ENCODE assay signal across 1 cellular context in the genomic region with DNA sequence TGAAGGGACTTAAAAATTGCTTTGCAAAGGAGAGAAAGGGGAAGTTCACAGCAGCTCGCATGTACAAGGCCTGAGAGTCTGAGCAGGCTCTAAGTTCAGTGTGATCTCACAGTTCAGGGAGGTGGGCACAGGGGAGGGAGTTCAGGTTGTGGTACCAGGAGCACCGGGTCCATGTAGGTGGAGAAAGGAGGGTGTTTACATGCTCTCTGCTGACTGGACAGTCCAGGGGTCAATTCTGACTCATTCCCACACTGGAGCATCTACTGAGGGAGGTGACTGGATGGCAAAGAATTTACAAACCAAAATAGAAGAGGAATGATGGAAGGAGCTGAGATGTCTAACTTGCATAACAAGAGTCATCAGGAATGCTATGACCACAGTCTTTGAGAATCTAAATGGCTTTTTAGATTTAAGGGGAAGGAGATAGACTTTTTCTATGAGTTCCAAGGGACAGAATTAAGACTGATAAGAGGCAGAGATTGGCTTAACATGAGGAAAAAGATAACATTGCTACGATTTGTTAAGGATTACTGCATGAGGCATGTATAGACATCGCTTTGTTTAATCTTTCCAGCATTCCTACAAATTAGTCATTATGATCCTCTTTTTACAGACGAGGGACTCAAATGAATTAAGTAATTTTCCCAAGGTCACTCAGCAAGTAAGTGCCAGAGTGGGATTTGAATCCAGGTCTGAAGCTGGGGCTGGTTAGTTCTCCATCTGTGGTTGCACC.
TF ChIP-seq lines count a peak whose summit lies in the region.

No MANE protein-coding gene starts in this region.

TF ChIP-seq in HepG2, 621 proteins besides CTCF, POLR2A, EP300 and RAD21 (continued from another document and continues in another):
- TF ChIP-seq, protein P1, sequence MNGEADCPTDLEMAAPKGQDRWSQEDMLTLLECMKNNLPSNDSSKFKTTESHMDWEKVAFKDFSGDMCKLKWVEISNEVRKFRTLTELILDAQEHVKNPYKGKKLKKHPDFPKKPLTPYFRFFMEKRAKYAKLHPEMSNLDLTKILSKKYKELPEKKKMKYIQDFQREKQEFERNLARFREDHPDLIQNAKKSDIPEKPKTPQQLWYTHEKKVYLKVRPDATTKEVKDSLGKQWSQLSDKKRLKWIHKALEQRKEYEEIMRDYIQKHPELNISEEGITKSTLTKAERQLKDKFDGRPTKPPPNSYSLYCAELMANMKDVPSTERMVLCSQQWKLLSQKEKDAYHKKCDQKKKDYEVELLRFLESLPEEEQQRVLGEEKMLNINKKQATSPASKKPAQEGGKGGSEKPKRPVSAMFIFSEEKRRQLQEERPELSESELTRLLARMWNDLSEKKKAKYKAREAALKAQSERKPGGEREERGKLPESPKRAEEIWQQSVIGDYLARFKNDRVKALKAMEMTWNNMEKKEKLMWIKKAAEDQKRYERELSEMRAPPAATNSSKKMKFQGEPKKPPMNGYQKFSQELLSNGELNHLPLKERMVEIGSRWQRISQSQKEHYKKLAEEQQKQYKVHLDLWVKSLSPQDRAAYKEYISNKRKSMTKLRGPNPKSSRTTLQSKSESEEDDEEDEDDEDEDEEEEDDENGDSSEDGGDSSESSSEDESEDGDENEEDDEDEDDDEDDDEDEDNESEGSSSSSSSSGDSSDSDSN (CRISPR knock-in tag; IDR thresholded peaks at IDR 0.05): no peak
- no peak for TF ChIP-seq RORA (CRISPR knock-in tag; IDR thresholded peaks at IDR 0.05)
- TF ChIP-seq ZNF138 (CRISPR knock-in tag; IDR thresholded peaks at IDR 0.05; ENCODE audit: low read depth): no peak
- no peak for TF ChIP-seq ZNF720 (CRISPR knock-in tag; IDR thresholded peaks at IDR 0.05)
- 0 out of 2 replicates have a peak, but pooled peaks have one; percentile 9 for TF ChIP-seq NR2F2 (IDR thresholded peaks at IDR 0.05; ENCODE audit: borderline replicate concordance, low read depth)
- TF ChIP-seq, protein P2, sequence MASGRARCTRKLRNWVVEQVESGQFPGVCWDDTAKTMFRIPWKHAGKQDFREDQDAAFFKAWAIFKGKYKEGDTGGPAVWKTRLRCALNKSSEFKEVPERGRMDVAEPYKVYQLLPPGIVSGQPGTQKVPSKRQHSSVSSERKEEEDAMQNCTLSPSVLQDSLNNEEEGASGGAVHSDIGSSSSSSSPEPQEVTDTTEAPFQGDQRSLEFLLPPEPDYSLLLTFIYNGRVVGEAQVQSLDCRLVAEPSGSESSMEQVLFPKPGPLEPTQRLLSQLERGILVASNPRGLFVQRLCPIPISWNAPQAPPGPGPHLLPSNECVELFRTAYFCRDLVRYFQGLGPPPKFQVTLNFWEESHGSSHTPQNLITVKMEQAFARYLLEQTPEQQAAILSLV (CRISPR knock-in tag; IDR thresholded peaks at IDR 0.05; ENCODE audit: borderline replicate concordance): no peak
- TF ChIP-seq, protein P3, sequence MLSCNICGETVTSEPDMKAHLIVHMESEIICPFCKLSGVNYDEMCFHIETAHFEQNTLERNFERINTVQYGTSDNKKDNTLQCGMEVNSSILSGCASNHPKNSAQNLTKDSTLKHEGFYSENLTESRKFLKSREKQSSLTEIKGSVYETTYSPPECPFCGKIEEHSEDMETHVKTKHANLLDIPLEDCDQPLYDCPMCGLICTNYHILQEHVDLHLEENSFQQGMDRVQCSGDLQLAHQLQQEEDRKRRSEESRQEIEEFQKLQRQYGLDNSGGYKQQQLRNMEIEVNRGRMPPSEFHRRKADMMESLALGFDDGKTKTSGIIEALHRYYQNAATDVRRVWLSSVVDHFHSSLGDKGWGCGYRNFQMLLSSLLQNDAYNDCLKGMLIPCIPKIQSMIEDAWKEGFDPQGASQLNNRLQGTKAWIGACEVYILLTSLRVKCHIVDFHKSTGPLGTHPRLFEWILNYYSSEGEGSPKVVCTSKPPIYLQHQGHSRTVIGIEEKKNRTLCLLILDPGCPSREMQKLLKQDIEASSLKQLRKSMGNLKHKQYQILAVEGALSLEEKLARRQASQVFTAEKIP (CRISPR knock-in tag; IDR thresholded peaks at IDR 0.05; ENCODE audit: borderline replicate concordance): no peak
- TF ChIP-seq DNMT1 (CRISPR knock-in tag; IDR thresholded peaks at IDR 0.05): no peak
- TF ChIP-seq, protein P4, sequence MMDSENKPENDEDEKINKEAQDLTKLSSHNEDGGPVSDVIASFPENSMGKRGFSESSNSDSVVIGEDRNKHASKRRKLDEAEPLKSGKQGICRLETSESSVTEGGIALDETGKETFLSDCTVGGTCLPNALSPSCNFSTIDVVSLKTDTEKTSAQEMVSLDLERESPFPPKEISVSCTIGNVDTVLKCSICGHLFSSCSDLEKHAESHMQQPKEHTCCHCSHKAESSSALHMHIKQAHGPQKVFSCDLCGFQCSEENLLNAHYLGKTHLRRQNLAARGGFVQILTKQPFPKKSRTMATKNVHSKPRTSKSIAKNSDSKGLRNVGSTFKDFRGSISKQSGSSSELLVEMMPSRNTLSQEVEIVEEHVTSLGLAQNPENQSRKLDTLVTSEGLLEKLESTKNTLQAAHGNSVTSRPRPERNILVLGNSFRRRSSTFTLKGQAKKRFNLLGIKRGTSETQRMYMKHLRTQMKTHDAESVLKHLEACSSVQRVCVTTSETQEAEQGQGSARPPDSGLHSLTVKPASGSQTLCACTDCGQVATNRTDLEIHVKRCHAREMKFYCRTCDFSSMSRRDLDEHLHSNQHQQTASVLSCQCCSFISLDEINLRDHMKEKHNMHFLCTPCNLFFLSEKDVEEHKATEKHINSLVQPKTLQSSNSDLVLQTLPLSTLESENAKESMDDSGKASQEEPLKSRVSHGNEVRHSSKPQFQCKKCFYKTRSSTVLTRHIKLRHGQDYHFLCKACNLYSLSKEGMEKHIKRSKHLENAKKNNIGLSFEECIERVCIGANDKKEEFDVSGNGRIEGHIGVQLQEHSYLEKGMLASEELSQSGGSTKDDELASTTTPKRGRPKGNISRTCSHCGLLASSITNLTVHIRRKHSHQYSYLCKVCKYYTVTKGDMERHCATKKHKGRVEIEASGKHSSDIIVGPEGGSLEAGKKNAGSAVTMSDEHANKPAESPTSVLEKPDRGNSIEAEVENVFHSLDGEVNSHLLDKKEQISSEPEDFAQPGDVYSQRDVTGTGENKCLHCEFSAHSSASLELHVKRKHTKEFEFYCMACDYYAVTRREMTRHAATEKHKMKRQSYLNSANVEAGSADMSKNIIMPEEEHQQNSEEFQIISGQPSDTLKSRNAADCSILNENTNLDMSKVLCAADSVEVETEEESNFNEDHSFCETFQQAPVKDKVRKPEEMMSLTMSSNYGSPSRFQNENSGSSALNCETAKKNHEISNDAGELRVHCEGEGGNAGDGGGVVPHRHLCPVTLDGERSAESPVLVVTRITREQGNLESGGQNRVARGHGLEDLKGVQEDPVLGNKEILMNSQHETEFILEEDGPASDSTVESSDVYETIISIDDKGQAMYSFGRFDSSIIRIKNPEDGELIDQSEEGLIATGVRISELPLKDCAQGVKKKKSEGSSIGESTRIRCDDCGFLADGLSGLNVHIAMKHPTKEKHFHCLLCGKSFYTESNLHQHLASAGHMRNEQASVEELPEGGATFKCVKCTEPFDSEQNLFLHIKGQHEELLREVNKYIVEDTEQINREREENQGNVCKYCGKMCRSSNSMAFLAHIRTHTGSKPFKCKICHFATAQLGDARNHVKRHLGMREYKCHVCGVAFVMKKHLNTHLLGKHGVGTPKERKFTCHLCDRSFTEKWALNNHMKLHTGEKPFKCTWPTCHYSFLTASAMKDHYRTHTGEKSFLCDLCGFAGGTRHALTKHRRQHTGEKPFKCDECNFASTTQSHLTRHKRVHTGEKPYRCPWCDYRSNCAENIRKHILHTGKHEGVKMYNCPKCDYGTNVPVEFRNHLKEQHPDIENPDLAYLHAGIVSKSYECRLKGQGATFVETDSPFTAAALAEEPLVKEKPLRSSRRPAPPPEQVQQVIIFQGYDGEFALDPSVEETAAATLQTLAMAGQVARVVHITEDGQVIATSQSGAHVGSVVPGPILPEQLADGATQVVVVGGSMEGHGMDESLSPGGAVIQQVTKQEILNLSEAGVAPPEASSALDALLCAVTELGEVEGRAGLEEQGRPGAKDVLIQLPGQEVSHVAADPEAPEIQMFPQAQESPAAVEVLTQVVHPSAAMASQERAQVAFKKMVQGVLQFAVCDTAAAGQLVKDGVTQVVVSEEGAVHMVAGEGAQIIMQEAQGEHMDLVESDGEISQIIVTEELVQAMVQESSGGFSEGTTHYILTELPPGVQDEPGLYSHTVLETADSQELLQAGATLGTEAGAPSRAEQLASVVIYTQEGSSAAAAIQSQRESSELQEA (CRISPR knock-in tag; IDR thresholded peaks at IDR 0.05; ENCODE audit: not compliant biosample characterization): no peak
- TF ChIP-seq, protein P5, sequence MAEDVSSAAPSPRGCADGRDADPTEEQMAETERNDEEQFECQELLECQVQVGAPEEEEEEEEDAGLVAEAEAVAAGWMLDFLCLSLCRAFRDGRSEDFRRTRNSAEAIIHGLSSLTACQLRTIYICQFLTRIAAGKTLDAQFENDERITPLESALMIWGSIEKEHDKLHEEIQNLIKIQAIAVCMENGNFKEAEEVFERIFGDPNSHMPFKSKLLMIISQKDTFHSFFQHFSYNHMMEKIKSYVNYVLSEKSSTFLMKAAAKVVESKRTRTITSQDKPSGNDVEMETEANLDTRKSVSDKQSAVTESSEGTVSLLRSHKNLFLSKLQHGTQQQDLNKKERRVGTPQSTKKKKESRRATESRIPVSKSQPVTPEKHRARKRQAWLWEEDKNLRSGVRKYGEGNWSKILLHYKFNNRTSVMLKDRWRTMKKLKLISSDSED (CRISPR knock-in tag; IDR thresholded peaks at IDR 0.05): no peak
- TF ChIP-seq, protein P6, sequence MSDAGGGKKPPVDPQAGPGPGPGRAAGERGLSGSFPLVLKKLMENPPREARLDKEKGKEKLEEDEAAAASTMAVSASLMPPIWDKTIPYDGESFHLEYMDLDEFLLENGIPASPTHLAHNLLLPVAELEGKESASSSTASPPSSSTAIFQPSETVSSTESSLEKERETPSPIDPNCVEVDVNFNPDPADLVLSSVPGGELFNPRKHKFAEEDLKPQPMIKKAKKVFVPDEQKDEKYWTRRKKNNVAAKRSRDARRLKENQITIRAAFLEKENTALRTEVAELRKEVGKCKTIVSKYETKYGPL (CRISPR knock-in tag; IDR thresholded peaks at IDR 0.05): no peak
- TF ChIP-seq ZSCAN25 (CRISPR knock-in tag; IDR thresholded peaks at IDR 0.05): peak; percentile 32; the same call in 1 of the 2 replicates
- TF ChIP-seq NAIF1 (CRISPR knock-in tag; IDR thresholded peaks at IDR 0.05; ENCODE audit: borderline replicate concordance): no peak
- no peak for TF ChIP-seq ZBTB42 (CRISPR knock-in tag; IDR thresholded peaks at IDR 0.05)
- TF ChIP-seq PRPF4 (IDR thresholded peaks at IDR 0.05; ENCODE audit: low read depth, low read length, poor library complexity, severe bottlenecking): no peak
- 0 out of 2 replicates have a peak, but pooled peaks have one; percentile 42 for TF ChIP-seq KDM6A (CRISPR knock-in tag; IDR thresholded peaks at IDR 0.05; ENCODE audit: low read depth)
- TF ChIP-seq MZF1 (CRISPR knock-in tag; IDR thresholded peaks at IDR 0.05; ENCODE audit: borderline replicate concordance): no peak
- TF ChIP-seq PHF5A (CRISPR knock-in tag; IDR thresholded peaks at IDR 0.05; ENCODE audit: low read depth, unreplicated experiment): no peak
- peak; percentile 98 for TF ChIP-seq FOSL2 (CRISPR knock-in tag; IDR thresholded peaks at IDR 0.05)
- no peak for TF ChIP-seq CAMTA2 (CRISPR knock-in tag; IDR thresholded peaks at IDR 0.05; ENCODE audit: borderline replicate concordance)
- TF ChIP-seq, protein P7, sequence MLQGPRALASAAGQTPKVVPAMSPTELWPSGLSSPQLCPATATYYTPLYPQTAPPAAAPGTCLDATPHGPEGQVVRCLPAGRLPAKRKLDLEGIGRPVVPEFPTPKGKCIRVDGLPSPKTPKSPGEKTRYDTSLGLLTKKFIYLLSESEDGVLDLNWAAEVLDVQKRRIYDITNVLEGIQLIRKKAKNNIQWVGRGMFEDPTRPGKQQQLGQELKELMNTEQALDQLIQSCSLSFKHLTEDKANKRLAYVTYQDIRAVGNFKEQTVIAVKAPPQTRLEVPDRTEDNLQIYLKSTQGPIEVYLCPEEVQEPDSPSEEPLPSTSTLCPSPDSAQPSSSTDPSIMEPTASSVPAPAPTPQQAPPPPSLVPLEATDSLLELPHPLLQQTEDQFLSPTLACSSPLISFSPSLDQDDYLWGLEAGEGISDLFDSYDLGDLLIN (CRISPR knock-in tag; IDR thresholded peaks at IDR 0.05; ENCODE audit: borderline replicate concordance): no peak
- no peak for TF ChIP-seq PHB2 (IDR thresholded peaks at IDR 0.05; ENCODE audit: partially characterized antibody)
- TF ChIP-seq, protein P8, sequence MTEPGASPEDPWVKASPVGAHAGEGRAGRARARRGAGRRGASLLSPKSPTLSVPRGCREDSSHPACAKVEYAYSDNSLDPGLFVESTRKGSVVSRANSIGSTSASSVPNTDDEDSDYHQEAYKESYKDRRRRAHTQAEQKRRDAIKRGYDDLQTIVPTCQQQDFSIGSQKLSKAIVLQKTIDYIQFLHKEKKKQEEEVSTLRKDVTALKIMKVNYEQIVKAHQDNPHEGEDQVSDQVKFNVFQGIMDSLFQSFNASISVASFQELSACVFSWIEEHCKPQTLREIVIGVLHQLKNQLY (CRISPR knock-in tag; IDR thresholded peaks at IDR 0.05): peak; percentile 61
- TF ChIP-seq, protein P9, sequence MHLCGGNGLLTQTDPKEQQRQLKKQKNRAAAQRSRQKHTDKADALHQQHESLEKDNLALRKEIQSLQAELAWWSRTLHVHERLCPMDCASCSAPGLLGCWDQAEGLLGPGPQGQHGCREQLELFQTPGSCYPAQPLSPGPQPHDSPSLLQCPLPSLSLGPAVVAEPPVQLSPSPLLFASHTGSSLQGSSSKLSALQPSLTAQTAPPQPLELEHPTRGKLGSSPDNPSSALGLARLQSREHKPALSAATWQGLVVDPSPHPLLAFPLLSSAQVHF (CRISPR knock-in tag; IDR thresholded peaks at IDR 0.05): no peak
- no peak for TF ChIP-seq NFIB (CRISPR knock-in tag; IDR thresholded peaks at IDR 0.05; ENCODE audit: borderline replicate concordance)
- no peak for TF ChIP-seq MEF2D (CRISPR knock-in tag; IDR thresholded peaks at IDR 0.05)
- TF ChIP-seq, protein P10, sequence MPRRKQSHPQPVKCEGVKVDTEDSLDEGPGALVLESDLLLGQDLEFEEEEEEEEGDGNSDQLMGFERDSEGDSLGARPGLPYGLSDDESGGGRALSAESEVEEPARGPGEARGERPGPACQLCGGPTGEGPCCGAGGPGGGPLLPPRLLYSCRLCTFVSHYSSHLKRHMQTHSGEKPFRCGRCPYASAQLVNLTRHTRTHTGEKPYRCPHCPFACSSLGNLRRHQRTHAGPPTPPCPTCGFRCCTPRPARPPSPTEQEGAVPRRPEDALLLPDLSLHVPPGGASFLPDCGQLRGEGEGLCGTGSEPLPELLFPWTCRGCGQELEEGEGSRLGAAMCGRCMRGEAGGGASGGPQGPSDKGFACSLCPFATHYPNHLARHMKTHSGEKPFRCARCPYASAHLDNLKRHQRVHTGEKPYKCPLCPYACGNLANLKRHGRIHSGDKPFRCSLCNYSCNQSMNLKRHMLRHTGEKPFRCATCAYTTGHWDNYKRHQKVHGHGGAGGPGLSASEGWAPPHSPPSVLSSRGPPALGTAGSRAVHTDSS (CRISPR knock-in tag; conservative IDR thresholded peaks at IDR 0.05): no peak
- no peak for TF ChIP-seq ZC3H13 (CRISPR knock-in tag; IDR thresholded peaks at IDR 0.05)
- TF ChIP-seq DMAP1 (CRISPR knock-in tag; IDR thresholded peaks at IDR 0.05): peak; percentile 49; the same call in 1 of the 2 replicates
- peak; percentile 59; the same call in 1 of the 2 replicates for TF ChIP-seq NCOR1 (IDR thresholded peaks at IDR 0.05; ENCODE audit: borderline replicate concordance, low read length)
- TF ChIP-seq SOX13 (IDR thresholded peaks at IDR 0.05): no peak
- no peak for TF ChIP-seq SOX13 (CRISPR knock-in tag; conservative IDR thresholded peaks at IDR 0.05 in 1 of 2, IDR thresholded peaks at IDR 0.05 in 1 of 2)
- TF ChIP-seq KDM5B (CRISPR knock-in tag; IDR thresholded peaks at IDR 0.05; ENCODE audit: borderline replicate concordance): no peak
- TF ChIP-seq, protein P11, sequence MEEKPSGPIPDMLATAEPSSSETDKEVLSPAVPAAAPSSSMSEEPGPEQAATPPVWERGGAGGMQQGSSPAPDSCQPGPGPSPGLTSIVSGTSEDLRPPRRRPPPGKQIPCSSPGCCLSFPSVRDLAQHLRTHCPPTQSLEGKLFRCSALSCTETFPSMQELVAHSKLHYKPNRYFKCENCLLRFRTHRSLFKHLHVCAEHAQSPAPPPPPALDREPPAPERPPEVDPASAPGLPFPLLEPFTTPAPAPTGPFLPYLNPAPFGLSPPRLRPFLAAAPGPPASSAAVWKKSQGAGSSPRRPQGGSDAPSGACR (CRISPR knock-in tag; IDR thresholded peaks at IDR 0.05): no peak
